Comparison of ENCODE assay signal across 19 cellular contexts in genomic region chr5:75496026-75496425, GRCh38. TPM values are rescaled to one million over a fixed set of nuclear protein-coding genes. Genes with fewer than 3 reads are reported as not detected.
A peak's percentile ranks its signal among the peaks of the same experiment; 100 is the strongest.
DNase-seq lines count a peak whose midpoint lies in the region; ATAC-seq, FAIRE-seq and TF ChIP-seq lines count a peak whose summit lies in the region.
"Had no signal": no experiment of that assay in that cellular context is flagged by ENCODE, and none has a peak within 500 bp of the region (broad histone marks: within the 10 kb centered on the region; RNA-seq: fewer than 3 reads in every experiment).

No MANE protein-coding gene starts in this region.

- intact Hi-C loops in tibial artery (cut with DNase I; ENCODE audit: low total_unique reads): no loop called here
- intact Hi-C loops in activated CD8-positive, alpha-beta T cell treated with anti-CD3 and anti-CD28 coated beads for 36 hours (cut with micrococcal nuclease): no loop called here

- no peak overlapping the region for H3K27ac Mint-ChIP-seq in activated CD8-positive, alpha-beta T cell treated with anti-CD3 and anti-CD28 coated beads for 36 hours
- H3K27ac Mint-ChIP-seq: CD4-positive, CD25-positive, alpha-beta regulatory T cell; GM23338 had no signal

- DNase-seq in LNCaP clone FGC (ENCODE audit: low read depth) (peak; percentile 28), NCI-H526 treated with DMSO at 0.1 percent for 48 hours (lab: John Stamatoyannopoulos, UW) (peak; percentile 36), bronchial epithelial cell (ENCODE audit: low read depth) (peak; percentile 4), tibial artery (no peak)
- DNase-seq in activated CD8-positive, alpha-beta T cell treated with anti-CD3 and anti-CD28 coated beads for 36 hours: no peak
- DNase-seq: ACHN; BE2C; C1 segment of cervical spinal cord; Caco-2; CD4-positive, CD25-positive, alpha-beta regulatory T cell; DMS79; GF-D8; HCEC 1CT had no signal

- H3K36me3 Mint-ChIP-seq in activated CD8-positive, alpha-beta T cell treated with anti-CD3 and anti-CD28 coated beads for 36 hours (ENCODE audit: low read depth): peaks cover 60% of the 10 kb centered on the region

- H3K4me1 Mint-ChIP-seq in activated CD8-positive, alpha-beta T cell treated with anti-CD3 and anti-CD28 coated beads for 36 hours (ENCODE audit: low read depth): peaks cover 10% of the 10 kb centered on the region

- no peaks in the 10 kb centered on the region for H3K4me1 ChIP-seq in tibial artery
- H3K4me1 ChIP-seq: Caco-2 had no signal

- FAIRE-seq in bronchial epithelial cell (lab: Jason Lieb, UNC): no peak
- FAIRE-seq: A204.1, D721Med, H54 had no signal

- H3K36me3 ChIP-seq in bronchial epithelial cell (ENCODE audit: control insufficient read depth, insufficient read depth, low read length) (peaks cover 5% of the 10 kb centered on the region), tibial artery (peaks cover 0 to 16% (median 12%) of the 10 kb centered on the region in 3 donors)

- no peaks in the 10 kb centered on the region for H3K27me3 Mint-ChIP-seq in activated CD8-positive, alpha-beta T cell treated with anti-CD3 and anti-CD28 coated beads for 36 hours
- H3K27me3 Mint-ChIP-seq: CD4-positive, CD25-positive, alpha-beta regulatory T cell had no signal

- no peak for ATAC-seq in activated CD8-positive, alpha-beta T cell treated with anti-CD3 and anti-CD28 coated beads for 36 hours
- no peak for ATAC-seq in HG02642 (IDR thresholded peaks at IDR 0.05; ENCODE audit: poor library complexity, unreplicated experiment)
- ATAC-seq: GM23338 had no signal

- H3K27ac ChIP-seq in tibial artery: no peak overlapping the region
- H3K27ac ChIP-seq: HL-60 had no signal

- POLR2A ChIA-PET in activated CD8-positive, alpha-beta T cell treated with anti-CD3 and anti-CD28 coated beads for 36 hours (lab: Charles Lee): no interaction called here

- CTCF ChIA-PET in activated CD8-positive, alpha-beta T cell treated with anti-CD3 and anti-CD28 coated beads for 36 hours (lab: Charles Lee): no interaction called here

- H3K4me3 ChIP-seq in LNCaP clone FGC (ENCODE audit: low read depth, low read length): no peak overlapping the region
- no peak overlapping the region for H3K4me3 ChIP-seq in bronchial epithelial cell (ENCODE audit: low read depth, low read length)
- H3K4me3 ChIP-seq in tibial artery: no peak overlapping the region
- H3K4me3 ChIP-seq: GM23338 had no signal

- H3K9me3 ChIP-seq in tibial artery: no peaks in the 10 kb centered on the region
- H3K9me3 ChIP-seq: BE2C, Caco-2 had no signal

- no peak overlapping the region for H3K4me3 Mint-ChIP-seq in activated CD8-positive, alpha-beta T cell treated with anti-CD3 and anti-CD28 coated beads for 36 hours
- H3K4me3 Mint-ChIP-seq: CD4-positive, CD25-positive, alpha-beta regulatory T cell; GM23338 had no signal

- H3K27me3 ChIP-seq in bronchial epithelial cell (ENCODE audit: control insufficient read depth, insufficient read depth, low read length): no peaks in the 10 kb centered on the region
- no peaks in the 10 kb centered on the region for H3K27me3 ChIP-seq in tibial artery
- H3K27me3 ChIP-seq: BE2C had no signal

- H3K9me3 Mint-ChIP-seq in activated CD8-positive, alpha-beta T cell treated with anti-CD3 and anti-CD28 coated beads for 36 hours: no peaks in the 10 kb centered on the region
- H3K9me3 Mint-ChIP-seq: GM23338 had no signal

- TF ChIP-seq CTCF in LNCaP clone FGC (IDR thresholded peaks at IDR 0.05; ENCODE audit: control insufficient read depth, extremely low read depth, insufficient read depth) (no peak), bronchial epithelial cell (IDR thresholded peaks at IDR 0.05; ENCODE audit: insufficient read depth, low read length, severe bottlenecking) (no peak), tibial artery (IDR thresholded peaks at IDR 0.05) (no peak)
- no peak for TF ChIP-seq CTCF in activated CD8-positive, alpha-beta T cell treated with anti-CD3 and anti-CD28 coated beads for 36 hours (IDR thresholded peaks at IDR 0.05)

RNA-seq across cellular contexts. Expression of gene CERT1, which starts 15.4 kb away (rescaled TPM):
- 20.5 and 25.3 TPM in 2 replicates for total RNA-seq in bronchial epithelial cell
- 10 to 100 TPM; 23.9 to 24.6 TPM for total RNA-seq in activated CD8-positive, alpha-beta T cell treated with anti-CD3 and anti-CD28 coated beads for 36 hours

RNA-seq across cellular contexts. Expression of gene POLK, which starts 15.7 kb away (rescaled TPM):
- total RNA-seq in bronchial epithelial cell: 22.4 and 23.8 TPM in 2 replicates
- 10 to 100 TPM; 29.5 to 30.6 TPM for total RNA-seq in activated CD8-positive, alpha-beta T cell treated with anti-CD3 and anti-CD28 coated beads for 36 hours

Comparison
In these comparisons a context has a peak if more than half of its experiments do, and no peak if none do; other contexts are left out.
1. DNase-seq: peak in LNCaP clone FGC (single experiment), NCI-H526 treated with DMSO at 0.1 percent for 48 hours (single experiment) and bronchial epithelial cell (single experiment); none in tibial artery (0 of 2) and activated CD8-positive, alpha-beta T cell treated with anti-CD3 and anti-CD28 coated beads for 36 hours (single experiment).